1 cellular context compared by ENCODE assay signal in genomic region chr6:43806041-43806757, GRCh38.
TF ChIP-seq lines count a peak whose summit lies in the region.

No MANE protein-coding gene starts in this region.

TF ChIP-seq in GM23338, 12 proteins besides CTCF, POLR2A, EP300 and RAD21 (continued from another document):
- TF ChIP-seq, protein P1, sequence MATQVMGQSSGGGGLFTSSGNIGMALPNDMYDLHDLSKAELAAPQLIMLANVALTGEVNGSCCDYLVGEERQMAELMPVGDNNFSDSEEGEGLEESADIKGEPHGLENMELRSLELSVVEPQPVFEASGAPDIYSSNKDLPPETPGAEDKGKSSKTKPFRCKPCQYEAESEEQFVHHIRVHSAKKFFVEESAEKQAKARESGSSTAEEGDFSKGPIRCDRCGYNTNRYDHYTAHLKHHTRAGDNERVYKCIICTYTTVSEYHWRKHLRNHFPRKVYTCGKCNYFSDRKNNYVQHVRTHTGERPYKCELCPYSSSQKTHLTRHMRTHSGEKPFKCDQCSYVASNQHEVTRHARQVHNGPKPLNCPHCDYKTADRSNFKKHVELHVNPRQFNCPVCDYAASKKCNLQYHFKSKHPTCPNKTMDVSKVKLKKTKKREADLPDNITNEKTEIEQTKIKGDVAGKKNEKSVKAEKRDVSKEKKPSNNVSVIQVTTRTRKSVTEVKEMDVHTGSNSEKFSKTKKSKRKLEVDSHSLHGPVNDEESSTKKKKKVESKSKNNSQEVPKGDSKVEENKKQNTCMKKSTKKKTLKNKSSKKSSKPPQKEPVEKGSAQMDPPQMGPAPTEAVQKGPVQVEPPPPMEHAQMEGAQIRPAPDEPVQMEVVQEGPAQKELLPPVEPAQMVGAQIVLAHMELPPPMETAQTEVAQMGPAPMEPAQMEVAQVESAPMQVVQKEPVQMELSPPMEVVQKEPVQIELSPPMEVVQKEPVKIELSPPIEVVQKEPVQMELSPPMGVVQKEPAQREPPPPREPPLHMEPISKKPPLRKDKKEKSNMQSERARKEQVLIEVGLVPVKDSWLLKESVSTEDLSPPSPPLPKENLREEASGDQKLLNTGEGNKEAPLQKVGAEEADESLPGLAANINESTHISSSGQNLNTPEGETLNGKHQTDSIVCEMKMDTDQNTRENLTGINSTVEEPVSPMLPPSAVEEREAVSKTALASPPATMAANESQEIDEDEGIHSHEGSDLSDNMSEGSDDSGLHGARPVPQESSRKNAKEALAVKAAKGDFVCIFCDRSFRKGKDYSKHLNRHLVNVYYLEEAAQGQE (IDR thresholded peaks at IDR 0.05; ENCODE audit: unreplicated experiment) = no peak
- TF ChIP-seq ZNF114 (CRISPR knock-in tag; IDR thresholded peaks at IDR 0.05) (no peak), STAT1 (IDR thresholded peaks at IDR 0.05; ENCODE audit: unreplicated experiment) (no peak), NANOG (IDR thresholded peaks at IDR 0.05; ENCODE audit: borderline replicate concordance) (no peak), ETS1 (IDR thresholded peaks at IDR 0.05) (no peak), ZNF331 (CRISPR knock-in tag; IDR thresholded peaks at IDR 0.05; ENCODE audit: low read depth) (no peak), EZH2 (IDR thresholded peaks at IDR 0.05; ENCODE audit: low read depth, unreplicated experiment) (no peak), CREB1 (CRISPR knock-in tag; IDR thresholded peaks at IDR 0.05; ENCODE audit: low read depth) (no peak), POLR2AphosphoS5 (IDR thresholded peaks at IDR 0.05; ENCODE audit: low read depth) (no peak), EZH2phosphoT487 (IDR thresholded peaks at IDR 0.05; ENCODE audit: unreplicated experiment) (no peak), JUNB (IDR thresholded peaks at IDR 0.05; ENCODE audit: unreplicated experiment) (no peak)
